8 cellular contexts compared by ENCODE assay signal in the genomic region with DNA sequence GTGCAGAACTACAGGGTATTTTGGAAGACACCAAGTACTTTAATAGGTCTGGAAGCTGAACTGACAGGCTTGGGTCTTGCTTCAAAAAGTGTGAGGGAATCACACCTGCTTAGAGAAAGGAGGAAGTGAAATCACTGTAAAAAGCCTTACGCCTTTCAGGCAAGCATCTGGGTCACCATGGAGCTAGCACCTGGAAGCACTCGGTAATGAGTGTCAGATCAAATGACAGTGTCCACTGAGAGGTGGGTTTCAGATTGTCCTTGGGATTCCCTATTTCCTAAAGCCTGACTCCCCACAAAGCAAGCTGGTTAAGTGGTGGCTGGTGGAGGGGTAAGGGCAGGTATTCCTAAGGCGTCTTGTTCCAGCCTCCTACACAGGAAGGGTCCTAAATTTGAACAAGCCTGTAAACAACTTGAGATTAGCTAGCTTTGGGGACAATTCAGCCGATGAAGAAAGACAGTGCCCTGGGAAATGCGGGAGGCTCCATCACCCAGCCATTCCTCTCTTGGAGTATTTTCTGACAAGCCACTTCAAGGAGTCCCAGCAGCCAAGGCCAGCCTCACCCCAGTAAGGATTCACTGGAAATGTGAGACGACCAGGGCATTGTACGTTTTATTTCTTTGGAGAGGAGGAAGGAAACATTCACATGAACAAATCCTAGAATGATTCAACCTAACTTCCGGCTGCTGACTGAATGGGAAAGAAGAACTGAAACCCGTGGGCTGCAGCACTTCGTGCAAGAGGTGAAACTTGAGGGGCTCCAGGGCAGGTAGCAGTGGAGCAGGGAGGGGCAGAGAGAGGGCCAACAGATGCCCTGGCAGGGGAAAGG.
DNase-seq lines count a peak whose midpoint lies in the region; ATAC-seq and TF ChIP-seq lines count a peak whose summit lies in the region.

No MANE protein-coding gene starts in this region.

- H3K27ac Mint-ChIP-seq in natural killer cell, result peak overlapping the region; percentile 80 to 85

- in situ Hi-C loops in ACHN (cut with HindIII; ENCODE audit: low pct_ligation_motif_present, low pct_unique_long_range_greater_than_20kb, low sequenced_read_pairs), result no loop called here

- H3K4me3 Mint-ChIP-seq in natural killer cell, result peak overlapping the region; percentile 86

- H3K9me3 Mint-ChIP-seq in natural killer cell, result no peaks in the 10 kb centered on the region

- peaks cover 60 to 69% of the 10 kb centered on the region in 2 donors for H3K4me1 Mint-ChIP-seq in natural killer cell

- no peak for TF ChIP-seq CTCF in natural killer cell (IDR thresholded peaks at IDR 0.05)

- ATAC-seq in GM19324 (IDR thresholded peaks at IDR 0.05; ENCODE audit: low FRiP score, unreplicated experiment) (peak; percentile 58), HG03196 (IDR thresholded peaks at IDR 0.05; ENCODE audit: unreplicated experiment) (peak; percentile 66), natural killer cell (no peak)

- no peaks in the 10 kb centered on the region for H3K27me3 Mint-ChIP-seq in natural killer cell (ENCODE audit: low read depth in 2 of 2)

- peak; percentile 81 for DNase-seq in CD1c-positive myeloid dendritic cell (ENCODE audit: extremely low spot score)
- peak; percentile 51 for DNase-seq in SIG-M5 (lab: John Stamatoyannopoulos, UW)
- DNase-seq in natural killer cell, result no peak
- DNase-seq in ACHN, result no peak
- DNase-seq in activated gamma-delta T cell treated with Interleukin-2 at 50 U/mL for 16 hours, result no peak
- DNase-seq in NCI-H82 treated with DMSO at 0.1 percent for 48 hours (lab: John Stamatoyannopoulos, UW; ENCODE audit: unreplicated experiment), result no peak

- intact Hi-C loops in natural killer cell (cut with micrococcal nuclease), result loop anchor here (5.0 to 10.0 kb wide), 3 partner anchors 47 to 216 kb away; a partner anchor contains a TSS

- H3K36me3 Mint-ChIP-seq in natural killer cell, result no peaks in the 10 kb centered on the region

Comparison
In these comparisons a context has a peak if more than half of its experiments do, and no peak if none do; other contexts are left out.
1. DNase-seq: peak in CD1c-positive myeloid dendritic cell (single experiment) and SIG-M5 (single experiment); none in natural killer cell (single experiment), ACHN (single experiment), activated gamma-delta T cell treated with Interleukin-2 at 50 U/mL for 16 hours (single experiment) and NCI-H82 treated with DMSO at 0.1 percent for 48 hours (single experiment).
2. ATAC-seq: peak in GM19324 (single experiment) and HG03196 (single experiment); none in natural killer cell (0 of 3).